In the genomic region with DNA sequence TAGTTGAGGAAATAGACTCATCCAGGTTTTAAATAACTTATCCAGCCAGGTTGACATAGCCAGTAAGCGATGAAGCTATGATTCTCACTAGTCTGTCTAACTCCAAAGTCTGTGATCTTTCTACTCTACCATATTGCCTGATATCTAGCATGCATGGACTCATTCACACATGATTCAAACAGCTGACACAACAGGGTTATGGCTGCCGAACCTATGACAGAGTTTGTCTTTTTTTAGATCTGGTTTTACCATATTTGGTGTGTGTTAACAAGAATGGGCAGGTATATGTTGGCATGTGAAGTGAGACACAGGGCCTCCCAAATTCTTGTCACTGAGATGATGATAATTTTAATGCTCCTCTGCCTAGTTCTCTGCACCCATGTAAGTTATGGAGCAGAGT, we compare ENCODE assay signal across 1 cellular context.
A peak's percentile ranks its signal among the peaks of the same experiment; 100 is the strongest.
TF ChIP-seq lines count a peak whose summit lies in the region.

No MANE protein-coding gene starts in this region.

TF ChIP-seq in IMR-90, 13 proteins besides CTCF, POLR2A, EP300 and RAD21:
- TF ChIP-seq, protein P1, sequence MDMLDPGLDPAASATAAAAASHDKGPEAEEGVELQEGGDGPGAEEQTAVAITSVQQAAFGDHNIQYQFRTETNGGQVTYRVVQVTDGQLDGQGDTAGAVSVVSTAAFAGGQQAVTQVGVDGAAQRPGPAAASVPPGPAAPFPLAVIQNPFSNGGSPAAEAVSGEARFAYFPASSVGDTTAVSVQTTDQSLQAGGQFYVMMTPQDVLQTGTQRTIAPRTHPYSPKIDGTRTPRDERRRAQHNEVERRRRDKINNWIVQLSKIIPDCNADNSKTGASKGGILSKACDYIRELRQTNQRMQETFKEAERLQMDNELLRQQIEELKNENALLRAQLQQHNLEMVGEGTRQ (IDR thresholded peaks at IDR 0.05; ENCODE audit: low read depth, low read length): peak; percentile 22; the same call in 1 of the 2 replicates
- no peak for TF ChIP-seq CHD1 (IDR thresholded peaks at IDR 0.05; ENCODE audit: low read depth, low read length)
